Comparison of ENCODE assay signal across 1 cellular context in genomic region chr2:227471924-227472264, GRCh38.
A peak's percentile ranks its signal among the peaks of the same experiment; 100 is the strongest.
TF ChIP-seq lines count a peak whose summit lies in the region.

TSS of gene AGFG1 (plus strand) at chr2:227472156. CDS start at chr2:227472422, 266 bp downstream.

TF ChIP-seq in K562, 482 proteins besides CTCF, POLR2A, EP300 and RAD21 (continued from another document and continues in another):
- TF ChIP-seq REST (CRISPR knock-in tag; IDR thresholded peaks at IDR 0.05; ENCODE audit: low read depth): no peak
- TF ChIP-seq BCLAF1 (IDR thresholded peaks at IDR 0.05; ENCODE audit: borderline replicate concordance in 1 of 2, control insufficient read depth in 1 of 2, low read depth in 2 of 2, low read length in 1 of 2): 0 out of 4 replicates have a peak, but pooled peaks of 1 of the 2 experiments have one; percentile 34
- peak; percentile 43 for TF ChIP-seq CREM (IDR thresholded peaks at IDR 0.05; ENCODE audit: low read depth)
- TF ChIP-seq SIN3B (IDR thresholded peaks at IDR 0.05; ENCODE audit: low read depth): 0 out of 2 replicates have a peak, but pooled peaks have one; percentile 41
- peak; percentile 58; the same call in 1 of the 2 replicates for TF ChIP-seq PHF8 (IDR thresholded peaks at IDR 0.05; ENCODE audit: borderline replicate concordance, low read length)
- peak; percentile 74 for TF ChIP-seq ZFX (CRISPR knock-in tag; IDR thresholded peaks at IDR 0.05)
- peak; percentile 67 for TF ChIP-seq RB1 (IDR thresholded peaks at IDR 0.05; ENCODE audit: low read depth)
- peak; percentile 26; the same call in 1 of the 2 replicates for TF ChIP-seq ETS1 (conservative IDR thresholded peaks at IDR 0.05; ENCODE audit: control insufficient read depth, low read depth, low read length)
- peak; percentile 90 for TF ChIP-seq CTCFL (IDR thresholded peaks at IDR 0.05; ENCODE audit: borderline replicate concordance, insufficient read depth, low read depth, low read length, poor library complexity, severe bottlenecking)
- TF ChIP-seq STAT6 (CRISPR knock-in tag; IDR thresholded peaks at IDR 0.05): no peak
- no peak for TF ChIP-seq SMARCA5 (IDR thresholded peaks at IDR 0.05)
- 0 out of 2 replicates have a peak, but pooled peaks have one; percentile 13 for TF ChIP-seq KLF16 (IDR thresholded peaks at IDR 0.05)
- peak; percentile 81 for TF ChIP-seq ZBTB1 (CRISPR knock-in tag; IDR thresholded peaks at IDR 0.05; ENCODE audit: borderline replicate concordance, low read depth)
- no peak for TF ChIP-seq MEIS2 (IDR thresholded peaks at IDR 0.05; ENCODE audit: partially characterized antibody)
- peak; percentile 51; the same call in 1 of the 2 replicates for TF ChIP-seq MBD2 (IDR thresholded peaks at IDR 0.05; ENCODE audit: borderline replicate concordance, low read depth)
- peak; percentile 47; the same call in 1 of the 2 replicates for TF ChIP-seq CC2D1A (IDR thresholded peaks at IDR 0.05)
- TF ChIP-seq SMC3 (conservative IDR thresholded peaks at IDR 0.05; ENCODE audit: insufficient read depth, low read depth, low read length): peak; percentile 50
- TF ChIP-seq MCM3 (IDR thresholded peaks at IDR 0.05): no peak
- TF ChIP-seq MAZ (CRISPR knock-in tag; conservative IDR thresholded peaks at IDR 0.05 in 1 of 2, IDR thresholded peaks at IDR 0.05 in 1 of 2): 0 out of 4 replicates have a peak, but pooled peaks of 1 of the 2 experiments have one; percentile 34
- TF ChIP-seq CBX1 (IDR thresholded peaks at IDR 0.05; ENCODE audit: low read depth): no peak
- peak; percentile 64; the same call in 1 of the 2 replicates for TF ChIP-seq CHAMP1 (IDR thresholded peaks at IDR 0.05)
- TF ChIP-seq CREB1 (IDR thresholded peaks at IDR 0.05): peak; percentile 15; the same call in 1 of the 2 replicates
- no peak for TF ChIP-seq CREB1 (CRISPR knock-in tag; IDR thresholded peaks at IDR 0.05)
- TF ChIP-seq TBP (optimal IDR thresholded peaks at IDR 0.05; ENCODE audit: low read depth, low read length): peak; percentile 55
- TF ChIP-seq THAP12 (CRISPR knock-in tag; IDR thresholded peaks at IDR 0.05): 0 out of 2 replicates have a peak, but pooled peaks have one; percentile 54
- no peak for TF ChIP-seq BHLHE40 (IDR thresholded peaks at IDR 0.05; ENCODE audit: low read length)
- peak; percentile 50 for TF ChIP-seq CCNT2 (IDR thresholded peaks at IDR 0.05; ENCODE audit: borderline replicate concordance, extremely low read depth, insufficient read length, low read depth, low read length)
- TF ChIP-seq POLR2AphosphoS5 (IDR thresholded peaks at IDR 0.05; ENCODE audit: control insufficient read depth, insufficient read depth, low read depth, low read length): peak; percentile 57; the same call in 1 of the 2 replicates
- no peak for TF ChIP-seq RBM17 (IDR thresholded peaks at IDR 0.05; ENCODE audit: borderline replicate concordance, low read depth, low read length)
- TF ChIP-seq HMGN3 (IDR thresholded peaks at IDR 0.05; ENCODE audit: borderline replicate concordance, extremely low read depth, insufficient read length, low read depth, low read length): peak; percentile 60
- TF ChIP-seq TAF1 (IDR thresholded peaks at IDR 0.05; ENCODE audit: control insufficient read depth, extremely low read depth, insufficient read depth, low read length, severe bottlenecking): peak; percentile 68
- TF ChIP-seq TFAP4 (CRISPR knock-in tag; IDR thresholded peaks at IDR 0.05; ENCODE audit: borderline replicate concordance): peak; percentile 41; the same call in 1 of the 2 replicates
- TF ChIP-seq RCOR1 (IDR thresholded peaks at IDR 0.05; ENCODE audit: borderline replicate concordance in 1 of 2, low read depth in 2 of 2, low read length in 2 of 2): peak in 1 of 2 experiments; percentile 35; a peak in 1 of 4 replicates
- TF ChIP-seq ZNF311 (CRISPR knock-in tag; IDR thresholded peaks at IDR 0.05): no peak
- TF ChIP-seq JUND (IDR thresholded peaks at IDR 0.05; ENCODE audit: borderline replicate concordance, low read depth, low read length): peak; percentile 38; the same call in 1 of the 2 replicates
- TF ChIP-seq JUND (tag; IDR thresholded peaks at IDR 0.05; ENCODE audit: borderline replicate concordance, low read depth, low read length): no peak
- peak; percentile 86 for TF ChIP-seq CXXC5 (CRISPR knock-in tag; IDR thresholded peaks at IDR 0.05)
- TF ChIP-seq ZBTB7A (IDR thresholded peaks at IDR 0.05; ENCODE audit: borderline replicate concordance, control insufficient read depth, low read depth, low read length): peak; percentile 60; the same call in 1 of the 2 replicates
- 0 out of 4 replicates have a peak, but pooled peaks of 1 of the 2 experiments have one; percentile 6 for TF ChIP-seq SIN3A (IDR thresholded peaks at IDR 0.05; ENCODE audit: borderline replicate concordance in 2 of 2, control insufficient read depth in 1 of 2, low read depth in 2 of 2, low read length in 2 of 2)
- TF ChIP-seq ZNF589 (CRISPR knock-in tag; IDR thresholded peaks at IDR 0.05; ENCODE audit: low read depth): no peak
- TF ChIP-seq SMAD4 (CRISPR knock-in tag; conservative IDR thresholded peaks at IDR 0.05): 0 out of 2 replicates have a peak, but pooled peaks have one; percentile 53
